Comparison of ENCODE assay signal across 17 cellular contexts in genomic region chr11:21446939-21447590, GRCh38.
DNase-seq lines count a peak whose midpoint lies in the region; ATAC-seq lines count a peak whose summit lies in the region.
"Had no signal": no experiment of that assay in that cellular context is flagged by ENCODE, and none has a peak within 500 bp of the region (broad histone marks: within the 10 kb centered on the region; RNA-seq: fewer than 3 reads in every experiment).

No MANE protein-coding gene starts in this region.

- DNase-seq in kidney tubule cell (ENCODE audit: low spot score) (peak; percentile 76), substantia nigra (lab: John Stamatoyannopoulos, UW) (no peak), cerebellar cortex (ENCODE audit: low spot score) (no peak), left lobe of liver (ENCODE audit: low spot score) (no peak), HAP-1 (ENCODE audit: low spot score in 2 of 2) (no peak)
- DNase-seq: activated CD4-positive, CD25-positive, alpha-beta regulatory T cell treated with anti-CD3 and anti-CD28 coated beads, Interleukin-2, amount 50 U/mL, for 72 hours; anterior cingulate cortex; HCEC 1CT; NCI-H146; SJCRH30; small intestine had no signal

- no peaks in the 10 kb centered on the region for H3K9me3 ChIP-seq in HAP-1

- no peak overlapping the region for H3K4me3 ChIP-seq in HAP-1
- H3K4me3 ChIP-seq: gastroesophageal sphincter, SJCRH30, tibial nerve had no signal

- in situ Hi-C loops in HAP-1 (cut with MboI; ENCODE audit: low sequenced_read_pairs): no loop called here

- ATAC-seq in GM18861 (IDR thresholded peaks at IDR 0.05; ENCODE audit: unreplicated experiment) (peak; percentile 78), HG02588 (IDR thresholded peaks at IDR 0.05; ENCODE audit: unreplicated experiment) (peak; percentile 93), HG03439 (IDR thresholded peaks at IDR 0.05; ENCODE audit: unreplicated experiment) (peak; percentile 88), left lobe of liver (no peak)
- ATAC-seq: gastroesophageal sphincter had no signal

- no peaks in the 10 kb centered on the region for H3K36me3 ChIP-seq in HAP-1 (replicated peaks)
- H3K36me3 ChIP-seq: gastroesophageal sphincter, SJCRH30, tibial nerve had no signal

- no peaks in the 10 kb centered on the region for H3K4me1 ChIP-seq in HAP-1
- H3K4me1 ChIP-seq: gastroesophageal sphincter, parathyroid adenoma, SJCRH30, tibial nerve had no signal

- H3K27ac ChIP-seq in substantia nigra (ENCODE audit: low read depth, low read length, poor library complexity, severe bottlenecking): no peak overlapping the region
- H3K27ac ChIP-seq: gastroesophageal sphincter, parathyroid adenoma, SJCRH30, tibial nerve had no signal

- H3K27me3 ChIP-seq in HAP-1 (ENCODE audit: low read depth): no peaks in the 10 kb centered on the region
- H3K27me3 ChIP-seq: gastroesophageal sphincter, SJCRH30, tibial nerve had no signal
